ENCODE assay signal across 28 cellular contexts in genomic region chr9:113499153-113499875, GRCh38. TPM values are rescaled to one million over a fixed set of nuclear protein-coding genes. Genes with fewer than 3 reads are reported as not detected.
DNase-seq lines count a peak whose midpoint lies in the region; ATAC-seq, FAIRE-seq and TF ChIP-seq lines count a peak whose summit lies in the region.
"Had no signal": no experiment of that assay in that cellular context is flagged by ENCODE, and none has a peak within 500 bp of the region (broad histone marks: within the 10 kb centered on the region; RNA-seq: fewer than 3 reads in every experiment).

No MANE protein-coding gene starts in this region.

- H3K36me3 ChIP-seq in neural progenitor cell (no peaks in the 10 kb centered on the region), WERI-Rb-1 (no peaks in the 10 kb centered on the region), brain microvascular endothelial cell (replicated peaks) (no peaks in the 10 kb centered on the region)
- H3K36me3 ChIP-seq: esophagus squamous epithelium, SJSA1, tibial nerve had no signal

- H3K4me1 ChIP-seq in neural progenitor cell: peaks cover 21% of the 10 kb centered on the region
- H3K4me1 ChIP-seq: foreskin keratinocyte had no signal

- peaks cover 7% of the 10 kb centered on the region for H3F3A ChIP-seq in neural progenitor cell (ENCODE audit: low read depth)

- no peaks in the 10 kb centered on the region for H3K27me3 ChIP-seq in neural progenitor cell
- H3K27me3 ChIP-seq in WERI-Rb-1 (ENCODE audit: insufficient read depth, low read depth, severe bottlenecking): no peaks in the 10 kb centered on the region
- no peaks in the 10 kb centered on the region for H3K27me3 ChIP-seq in brain microvascular endothelial cell (replicated peaks)
- H3K27me3 ChIP-seq: esophagus squamous epithelium, SJSA1, tibial nerve had no signal

- H3K4me3 Mint-ChIP-seq in activated CD8-positive, alpha-beta T cell treated with anti-CD3 and anti-CD28 coated beads, Interleukin-2, amount 10 ng/mL, durations not matched to agents 7 days and 5 days: no peak overlapping the region
- H3K4me3 Mint-ChIP-seq in neural progenitor cell: no peak overlapping the region
- H3K4me3 Mint-ChIP-seq: B cell had no signal

- no peak overlapping the region for H2AFZ ChIP-seq in neural progenitor cell (replicated peaks)

- no peak overlapping the region for H3K4me2 ChIP-seq in neural progenitor cell

- H3K4me3 ChIP-seq in neural progenitor cell (no peak overlapping the region), WERI-Rb-1 (ENCODE audit: low read depth, low read length) (no peak overlapping the region), brain microvascular endothelial cell (ENCODE audit: low read depth, low read length) (no peak overlapping the region)
- H3K4me3 ChIP-seq: esophagus squamous epithelium, lung, SJSA1, tibial nerve had no signal

- H3K9me3 ChIP-seq in neural progenitor cell (ENCODE audit: low read depth) (no peaks in the 10 kb centered on the region), WERI-Rb-1 (ENCODE audit: severe bottlenecking) (no peaks in the 10 kb centered on the region)
- H3K9me3 ChIP-seq: esophagus squamous epithelium, SJSA1, tibial nerve had no signal

- H3K27ac ChIP-seq in neural progenitor cell (no peak overlapping the region), WERI-Rb-1 (no peak overlapping the region), brain microvascular endothelial cell (no peak overlapping the region)
- H3K27ac ChIP-seq: foreskin keratinocyte, SJSA1, tibial nerve had no signal

- H3K36me3 Mint-ChIP-seq in activated naive CD4-positive, alpha-beta T cell treated with anti-CD3 and anti-CD28 coated beads, Interleukin-2, amount 50 U/mL, for 72 hours: no peaks in the 10 kb centered on the region
- H3K36me3 Mint-ChIP-seq in activated CD8-positive, alpha-beta T cell treated with anti-CD3 and anti-CD28 coated beads, Interleukin-2, amount 10 ng/mL, durations not matched to agents 7 days and 5 days (ENCODE audit: low read depth): no peaks in the 10 kb centered on the region
- H3K36me3 Mint-ChIP-seq in neural progenitor cell: peaks cover 4% of the 10 kb centered on the region

- H3K27ac Mint-ChIP-seq in activated naive CD4-positive, alpha-beta T cell treated with anti-CD3 and anti-CD28 coated beads, Interleukin-2, amount 50 U/mL, for 72 hours: no peak overlapping the region
- peak overlapping the region; percentile 71 for H3K27ac Mint-ChIP-seq in activated CD8-positive, alpha-beta T cell treated with anti-CD3 and anti-CD28 coated beads, Interleukin-2, amount 10 ng/mL, durations not matched to agents 7 days and 5 days
- H3K27ac Mint-ChIP-seq in neural progenitor cell: peak overlapping the region; percentile 83
- H3K27ac Mint-ChIP-seq: B cell had no signal

- FAIRE-seq in HTR-8/SVneo (lab: Jason Lieb, UNC): peak; percentile 36
- FAIRE-seq: G401.6 had no signal

- H3K9ac ChIP-seq in neural progenitor cell: no peak overlapping the region

- peaks cover 8% of the 10 kb centered on the region for H4K20me1 ChIP-seq in neural progenitor cell (ENCODE audit: low read depth)

- in situ Hi-C loops in brain microvascular endothelial cell (cut with HindIII; ENCODE audit: low pct_ligation_motif_present, low sequenced_read_pairs): no loop called here

- no peaks in the 10 kb centered on the region for H3K9me3 Mint-ChIP-seq in activated naive CD4-positive, alpha-beta T cell treated with anti-CD3 and anti-CD28 coated beads, Interleukin-2, amount 50 U/mL, for 72 hours
- no peaks in the 10 kb centered on the region for H3K9me3 Mint-ChIP-seq in activated CD8-positive, alpha-beta T cell treated with anti-CD3 and anti-CD28 coated beads, Interleukin-2, amount 10 ng/mL, durations not matched to agents 7 days and 5 days (ENCODE audit: insufficient read depth)
- H3K9me3 Mint-ChIP-seq in neural progenitor cell: no peaks in the 10 kb centered on the region

- peaks cover 28% of the 10 kb centered on the region for H3K4me1 Mint-ChIP-seq in activated CD8-positive, alpha-beta T cell treated with anti-CD3 and anti-CD28 coated beads, Interleukin-2, amount 10 ng/mL, durations not matched to agents 7 days and 5 days (ENCODE audit: low read depth)
- H3K4me1 Mint-ChIP-seq in neural progenitor cell: peaks cover 44% of the 10 kb centered on the region

- ATAC-seq in activated naive CD4-positive, alpha-beta T cell treated with anti-CD3 and anti-CD28 coated beads, Interleukin-2, amount 50 U/mL, for 72 hours: peak; percentile 47 to 63
- ATAC-seq in activated CD8-positive, alpha-beta T cell treated with anti-CD3 and anti-CD28 coated beads, Interleukin-2, amount 10 ng/mL, durations not matched to agents 7 days and 5 days: peak; percentile 28
- ATAC-seq: foreskin keratinocyte, HCT116 had no signal

- no peaks in the 10 kb centered on the region for H3K27me3 Mint-ChIP-seq in activated CD8-positive, alpha-beta T cell treated with anti-CD3 and anti-CD28 coated beads, Interleukin-2, amount 10 ng/mL, durations not matched to agents 7 days and 5 days (ENCODE audit: low read depth)
- peaks cover 8% of the 10 kb centered on the region for H3K27me3 Mint-ChIP-seq in neural progenitor cell (ENCODE audit: insufficient read depth, low read depth)
- H3K27me3 Mint-ChIP-seq: B cell had no signal

- CTCF ChIA-PET in activated CD8-positive, alpha-beta T cell treated with anti-CD3 and anti-CD28 coated beads, Interleukin-2, amount 10 ng/mL, durations not matched to agents 7 days and 5 days (lab: Charles Lee): interaction anchor here (0.9 to 1.5 kb wide), 3 partner anchors 14 to 159 kb away, joined by 3 to 4 read pairs (median 4); no protein-coding TSS in a partner anchor

- POLR2A ChIA-PET in activated CD8-positive, alpha-beta T cell treated with anti-CD3 and anti-CD28 coated beads, Interleukin-2, amount 10 ng/mL, durations not matched to agents 7 days and 5 days (lab: Charles Lee): interaction anchor here (0.6 kb wide), 1 partner anchor 17 kb away, joined by 3 read pairs; no protein-coding TSS in a partner anchor

- H3K79me2 ChIP-seq in neural progenitor cell (ENCODE audit: low read depth): no peaks in the 10 kb centered on the region

- TF ChIP-seq CTCF in neural progenitor cell (IDR thresholded peaks at IDR 0.05) (no peak), WERI-Rb-1 (IDR thresholded peaks at IDR 0.05; ENCODE audit: low read depth, low read length) (no peak), brain microvascular endothelial cell (IDR thresholded peaks at IDR 0.05; ENCODE audit: low read depth, low read length, missing control alignments) (no peak)

- no peak for DNase-seq in activated naive CD4-positive, alpha-beta T cell treated with anti-CD3 and anti-CD28 coated beads, Interleukin-2, amount 50 U/mL, for 72 hours (ENCODE audit: low spot score in 2 of 2)
- no peak for DNase-seq in activated naive CD4-positive, alpha-beta T cell treated with Interleukin-2 at 50 U/mL for 16 hours
- DNase-seq in HTR-8/SVneo (ENCODE audit: insufficient read length, low spot score): no peak
- DNase-seq in activated CD8-positive, alpha-beta T cell treated with anti-CD3 and anti-CD28 coated beads, Interleukin-2, amount 10 ng/mL, durations not matched to agents 7 days and 5 days: no peak
- no peak for DNase-seq in neural progenitor cell (ENCODE audit: low spot score)
- DNase-seq in EL: no peak
- DNase-seq in WERI-Rb-1: no peak
- no peak for DNase-seq in brain microvascular endothelial cell
- DNase-seq: ACHN; activated CD4-positive, alpha-beta T cell treated with anti-CD3 and anti-CD28 coated beads for 4 hours; activated CD8-positive, alpha-beta memory T cell treated with anti-CD3 and anti-CD28 coated beads for 24 hours; activated gamma-delta T cell treated with Interleukin-2 at 50 U/mL for 16 hours; amygdala; DMS53; esophagus squamous epithelium; foreskin keratinocyte; NCI-H1105; NCI-H187; NCI-H82; stimulated activated CD4-positive, alpha-beta T cell treated with anti-CD3 and anti-CD28 coated beads, Interleukin-2, amount 100 ng/mL, for 24 hours; stimulated activated CD8-positive, alpha-beta memory T cell treated with anti-CD3 and anti-CD28 coated beads, Interleukin-4, amount 100 ng/mL, for 48 hours; T-helper 9 cell had no signal

RNA-seq across cellular contexts. Expression of gene RGS3, which starts 35.8 kb away (rescaled TPM):
- 10 to 100 TPM; 25.7 to 56.1 TPM for total RNA-seq in activated naive CD4-positive, alpha-beta T cell treated with anti-CD3 and anti-CD28 coated beads, Interleukin-2, amount 50 U/mL, for 72 hours
- total RNA-seq in activated CD8-positive, alpha-beta T cell treated with anti-CD3 and anti-CD28 coated beads, Interleukin-2, amount 10 ng/mL, durations not matched to agents 7 days and 5 days: 10 to 100 TPM; 68.9 to 77.2 TPM
- total RNA-seq in neural progenitor cell (ENCODE audit: low replicate concordance): 30.3 and 39.9 TPM in 2 replicates

Comparison
In these comparisons a context has a peak if more than half of its experiments do, and no peak if none do; other contexts are left out.
1. H3K27ac Mint-ChIP-seq: peak in activated CD8-positive, alpha-beta T cell treated with anti-CD3 and anti-CD28 coated beads, Interleukin-2, amount 10 ng/mL, durations not matched to agents 7 days and 5 days (single experiment) and neural progenitor cell (single experiment); none in activated naive CD4-positive, alpha-beta T cell treated with anti-CD3 and anti-CD28 coated beads, Interleukin-2, amount 50 U/mL, for 72 hours (0 of 2).